Comparison of ENCODE assay signal across 8 cellular contexts in the genomic region with DNA sequence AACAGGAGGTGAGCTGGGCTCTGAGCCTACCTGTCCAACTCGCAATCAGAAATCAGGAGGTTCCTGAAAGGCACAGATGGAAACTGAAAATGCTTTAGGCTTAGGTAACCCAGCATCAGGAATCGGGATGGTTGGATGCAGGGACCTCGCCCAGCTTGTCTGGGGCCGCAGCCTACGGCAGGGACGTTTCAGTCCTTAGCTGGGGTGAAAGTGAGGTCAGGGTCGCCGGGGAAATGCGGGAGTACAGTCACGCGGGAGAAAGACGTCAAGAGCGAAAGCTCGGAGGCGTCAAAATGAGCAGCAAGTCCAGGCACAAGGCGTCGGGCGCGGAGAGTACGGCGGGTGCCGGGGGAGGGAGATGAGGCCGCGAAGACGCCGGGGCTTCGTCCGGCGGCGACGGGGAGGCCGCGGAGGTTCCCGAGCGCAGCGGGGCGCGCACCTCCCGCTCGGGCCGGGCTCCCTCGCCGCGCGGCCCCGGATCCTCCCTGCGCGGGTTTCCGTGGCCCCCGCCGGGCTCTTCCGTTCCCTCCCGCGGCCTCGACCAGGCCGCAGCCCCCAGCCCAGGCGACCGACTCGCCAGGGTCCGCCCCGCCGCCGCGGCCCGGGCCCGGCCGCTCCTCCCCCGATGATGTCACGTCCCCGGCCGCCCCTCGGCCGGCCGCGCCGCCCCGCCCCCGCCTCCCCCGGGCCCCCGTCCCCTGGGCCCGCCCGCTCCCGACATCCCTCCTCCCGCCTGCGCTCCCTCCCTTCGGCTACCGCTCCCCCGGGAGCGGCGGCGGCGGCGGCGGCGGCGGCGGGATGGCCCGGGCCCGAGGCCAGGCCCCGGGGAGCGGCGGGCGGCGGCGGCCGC. TPM values are rescaled to one million over a fixed set of nuclear protein-coding genes. Genes with fewer than 3 reads are reported as not detected.
DNase-seq lines count a peak whose midpoint lies in the region; ATAC-seq and TF ChIP-seq lines count a peak whose summit lies in the region.

A gene with protein sequence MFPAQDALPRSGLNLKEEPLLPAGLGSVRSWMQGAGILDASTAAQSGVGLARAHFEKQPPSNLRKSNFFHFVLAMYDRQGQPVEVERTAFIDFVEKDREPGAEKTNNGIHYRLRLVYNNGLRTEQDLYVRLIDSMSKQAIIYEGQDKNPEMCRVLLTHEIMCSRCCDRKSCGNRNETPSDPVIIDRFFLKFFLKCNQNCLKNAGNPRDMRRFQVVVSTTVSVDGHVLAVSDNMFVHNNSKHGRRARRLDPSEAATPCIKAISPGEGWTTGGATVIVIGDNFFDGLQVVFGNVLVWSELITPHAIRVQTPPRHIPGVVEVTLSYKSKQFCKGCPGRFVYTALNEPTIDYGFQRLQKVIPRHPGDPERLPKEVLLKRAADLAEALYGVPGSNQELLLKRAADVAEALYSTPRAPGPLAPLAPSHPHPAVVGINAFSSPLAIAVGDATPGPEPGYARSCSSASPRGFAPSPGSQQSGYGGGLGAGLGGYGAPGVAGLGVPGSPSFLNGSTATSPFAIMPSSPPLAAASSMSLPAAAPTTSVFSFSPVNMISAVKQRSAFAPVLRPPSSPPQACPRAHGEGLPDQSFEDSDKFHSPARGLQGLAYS (plus strand): TSS at position 745 of the 850 bp plus-strand sequence. CDS start 866 bp downstream, outside the sequence.

- DNase-seq in activated T-cell treated with anti-CD3 and anti-CD28 coated beads for 1 hour (ENCODE audit: low read depth) (peak; percentile 15), activated T-cell treated with anti-CD3 and anti-CD28 coated beads for 4 hours (no peak), RWPE2 (ENCODE audit: low spot score) (no peak), MCF 10A (ENCODE audit: unreplicated experiment) (no peak), iPS-NIHi11 (ENCODE audit: low spot score) (peak; percentile 95), skeletal muscle cell (ENCODE audit: low read depth) (no peak), inferior parietal cortex (ENCODE audit: extremely low spot score) (no peak)

- H3K4me1 ChIP-seq in RWPE2 (ENCODE audit: insufficient read depth, poor library complexity, severe bottlenecking): no peaks in the 10 kb centered on the region

- H3K27ac ChIP-seq in RWPE2 (ENCODE audit: poor library complexity, severe bottlenecking): no peak within 1 kb of the TSS

- POLR2A ChIA-PET in MCF 10A (lab: Yijun Ruan, JAX): no interaction called here

- intact Hi-C loops in MCF 10A (cut with micrococcal nuclease): no loop called here

- no peaks in the 10 kb centered on the region for H3K36me3 ChIP-seq in RWPE2 (ENCODE audit: low read depth)

- no peak for TF ChIP-seq CTCF in RWPE2 (IDR thresholded peaks at IDR 0.05; ENCODE audit: poor library complexity, severe bottlenecking)
- TF ChIP-seq CTCF in MCF 10A (IDR thresholded peaks at IDR 0.05; ENCODE audit: unreplicated experiment): no peak

- no TSS peak for BruUV-seq in MCF 10A (replicated peaks; lab: Mats Ljungman, UMichigan)

- H3K27me3 Mint-ChIP-seq in MCF 10A (ENCODE audit: insufficient read depth, unreplicated experiment): peaks cover 72% of the 10 kb centered on the region

- peaks cover 8% of the 10 kb centered on the region for H3K4me1 Mint-ChIP-seq in MCF 10A (ENCODE audit: insufficient read depth, unreplicated experiment)

- ATAC-seq in RWPE2 (ENCODE audit: low read depth) (peak; percentile 30; the same call in 2 of the 3 replicates), GM18873 (IDR thresholded peaks at IDR 0.05; ENCODE audit: low FRiP score, unreplicated experiment) (no peak)

- H3K4me3 ChIP-seq in RWPE2 (ENCODE audit: severe bottlenecking): peak within 1 kb of the TSS; percentile 40
- H3K4me3 ChIP-seq in skeletal muscle cell (ENCODE audit: low read depth, low read length): peak within 1 kb of the TSS; percentile 35

- H3K27ac Mint-ChIP-seq in MCF 10A (ENCODE audit: low read depth, unreplicated experiment): no peak within 1 kb of the TSS

- H3K27me3 ChIP-seq in RWPE2 (ENCODE audit: insufficient read depth, poor library complexity, severe bottlenecking): peaks cover 22% of the 10 kb centered on the region

- peak within 1 kb of the TSS; percentile 66 for H3K4me3 Mint-ChIP-seq in MCF 10A (ENCODE audit: unreplicated experiment)

- H3K9me3 Mint-ChIP-seq in MCF 10A (ENCODE audit: unreplicated experiment): no peaks in the 10 kb centered on the region

- H3K9me3 ChIP-seq in RWPE2 (ENCODE audit: severe bottlenecking): no peaks in the 10 kb centered on the region

- no peaks in the 10 kb centered on the region for H3K36me3 Mint-ChIP-seq in MCF 10A (ENCODE audit: insufficient read depth, unreplicated experiment)

- CTCF ChIA-PET in MCF 10A (lab: Yijun Ruan, JAX): interaction anchor here (0.6 to 0.7 kb wide), 3 partner anchors 41 to 168 kb away, joined by 3 read pairs; no protein-coding TSS in a partner anchor

RNA-seq across cellular contexts. Expression of the gene that starts here (rescaled TPM):
- total RNA-seq in MCF 10A (2022): not detected in 2 replicates

Comparison
In these comparisons a context has a peak if more than half of its experiments do, and no peak if none do; other contexts are left out.
1. DNase-seq: peak in activated T-cell treated with anti-CD3 and anti-CD28 coated beads for 1 hour (single experiment) and iPS-NIHi11 (single experiment); none in activated T-cell treated with anti-CD3 and anti-CD28 coated beads for 4 hours (single experiment), RWPE2 (single experiment), MCF 10A (single experiment), skeletal muscle cell (single experiment) and inferior parietal cortex (single experiment).